ENCODE assay signal across 8 cellular contexts in genomic region chr5:140700177-140701144, GRCh38.
DNase-seq lines count a peak whose midpoint lies in the region; ATAC-seq, FAIRE-seq and TF ChIP-seq lines count a peak whose summit lies in the region.

TSS of gene ZMAT2 (plus strand) at chr5:140700447. CDS start at chr5:140700461, 14 bp downstream.

- DNase-seq in AG09319 (ENCODE audit: extremely low read depth, low read depth): peak; percentile 96
- peak; percentile 91 for DNase-seq in NCI-H446 treated with DMSO at 0.1 percent for 48 hours (lab: John Stamatoyannopoulos, UW)
- DNase-seq in cerebellar cortex (ENCODE audit: low spot score): peak; percentile 100
- DNase-seq in stimulated activated CD4-positive, alpha-beta T cell treated with anti-CD3 and anti-CD28 coated beads, Interleukin-12 subunit alpha, Interleukin-12 subunit beta, amount 100 ng/mL, for 4 hours: peak; percentile 85

- no peak for TF ChIP-seq CTCF in AG09319 (IDR thresholded peaks at IDR 0.05; ENCODE audit: low read depth, low read length)

- peak; percentile 97 for FAIRE-seq in islet of Langerhans (lab: Jason Lieb, UNC)

- ATAC-seq in GM19035 (IDR thresholded peaks at IDR 0.05; ENCODE audit: unreplicated experiment) (peak; percentile 97), HG03354 (IDR thresholded peaks at IDR 0.05; ENCODE audit: poor library complexity, severe bottlenecking, unreplicated experiment) (peak; percentile 98)
- ATAC-seq in activated CD4-positive, CD25-positive, alpha-beta regulatory T cell treated with anti-CD3 and anti-CD28 coated beads, Interleukin-2, amount 50 U/mL, for 24 hours: peak; percentile 97 to 98

Comparison
In these comparisons a context has a peak if more than half of its experiments do, and no peak if none do; other contexts are left out.
1. Peak in every context shown above with its lines: DNase-seq and ATAC-seq.